Comparison of ENCODE assay signal across 16 cellular contexts in genomic region chr13:20487927-20488326, GRCh38. TPM values are rescaled to one million over a fixed set of nuclear protein-coding genes. Genes with fewer than 3 reads are reported as not detected.
DNase-seq lines count a peak whose midpoint lies in the region; ATAC-seq and TF ChIP-seq lines count a peak whose summit lies in the region.
"Had no signal": no experiment of that assay in that cellular context is flagged by ENCODE, and none has a peak within 500 bp of the region (broad histone marks: within the 10 kb centered on the region; RNA-seq: fewer than 3 reads in every experiment).

No MANE protein-coding gene starts in this region.

- H2AFZ ChIP-seq in MM.1S (ENCODE audit: low read length) = no peak overlapping the region

- H3K9me3 ChIP-seq in MM.1S (replicated peaks; ENCODE audit: insufficient read depth, low read length) = no peaks in the 10 kb centered on the region
- H3K9me3 ChIP-seq in uterus = no peaks in the 10 kb centered on the region
- H3K9me3 ChIP-seq: HAP-1 had no signal

- POLR2A ChIA-PET in RWPE1 (lab: Yijun Ruan, JAX; ENCODE audit: low non-redundant PET) = no interaction called here

- TF ChIP-seq POLR2A in uterus (IDR thresholded peaks at IDR 0.05) = no peak

- no peaks in the 10 kb centered on the region for H4K20me1 ChIP-seq in MM.1S (ENCODE audit: insufficient read depth, low read length)

- H3K9me2 ChIP-seq in MM.1S (replicated peaks; ENCODE audit: insufficient read depth, low read length) = no peaks in the 10 kb centered on the region

- no peaks in the 10 kb centered on the region for H3F3A ChIP-seq in MM.1S (ENCODE audit: insufficient read depth, low read length)

- no peak overlapping the region for H3K4me2 ChIP-seq in MM.1S (ENCODE audit: low read depth, low read length)

- no peak overlapping the region for H3K27ac ChIP-seq in MM.1S (ENCODE audit: low read length)
- H3K27ac ChIP-seq in RWPE1 = peak overlapping the region; percentile 7; the same call in 1 of the 2 replicates
- no peak overlapping the region for H3K27ac ChIP-seq in uterus
- H3K27ac ChIP-seq: C4-2B had no signal

- H3K9ac ChIP-seq in MM.1S (ENCODE audit: low read length) = no peak overlapping the region

- CTCF ChIA-PET in RWPE1 (lab: Yijun Ruan, JAX) = interaction anchor here (0.6 to 1.4 kb wide), 4 partner anchors 292 to 438 kb away, joined by 3 read pairs; no protein-coding TSS in a partner anchor

- peak; percentile 1 for DNase-seq in NCI-H2171 treated with DMSO at 0.1 percent for 48 hours (lab: John Stamatoyannopoulos, UW)
- no peak for DNase-seq in NCI-H2171 (lab: John Stamatoyannopoulos, UW)
- peak; percentile 14 for DNase-seq in MM.1S
- no peak for DNase-seq in RWPE1 (ENCODE audit: low spot score)
- no peak for DNase-seq in sciatic nerve (ENCODE audit: low spot score)
- DNase-seq in NCI-H2196 (lab: John Stamatoyannopoulos, UW; ENCODE audit: unreplicated experiment) = no peak
- no peak for DNase-seq in uterus
- DNase-seq: IMR-90, NCI-H1436 treated with DMSO at 0.1 percent for 48 hours, SHP77, T-helper 17 cell had no signal

- TF ChIP-seq CTCF in MM.1S (IDR thresholded peaks at IDR 0.05; ENCODE audit: low read length) (no peak), RWPE1 (conservative IDR thresholded peaks at IDR 0.05; ENCODE audit: low read depth) (no peak), uterus (IDR thresholded peaks at IDR 0.05) (no peak)

- H3K4me3 ChIP-seq in MM.1S (ENCODE audit: low read length) (no peak overlapping the region), uterus (no peak overlapping the region)
- H3K4me3 ChIP-seq: GM12878, HAP-1 had no signal

- H3K4me1 ChIP-seq in MM.1S (ENCODE audit: low read length) (no peaks in the 10 kb centered on the region), uterus (no peaks in the 10 kb centered on the region)
- H3K4me1 ChIP-seq: HAP-1 had no signal

- no peaks in the 10 kb centered on the region for H3K79me2 ChIP-seq in MM.1S (ENCODE audit: low read length)

- peak; percentile 79 for ATAC-seq in sciatic nerve
- ATAC-seq in GM21528 (IDR thresholded peaks at IDR 0.05; ENCODE audit: low FRiP score, unreplicated experiment) = no peak
- ATAC-seq: GM12878, SK-N-SH treated with all-trans-retinoic acid at 6 μM for 48 hours, T-helper 17 cell had no signal

- H3K27me3 ChIP-seq in MM.1S (replicated peaks; ENCODE audit: insufficient read depth, low read length) (no peaks in the 10 kb centered on the region), uterus (no peaks in the 10 kb centered on the region)

- intact Hi-C loops in sciatic nerve (cut with DNase I) (loop anchor here (10.0 kb wide), 1 partner anchor 293 kb away; the partner anchor contains the start of gene GJB2), uterus (cut with DNase I; ENCODE audit: low total_unique reads) (no loop called here)

- H3K36me3 ChIP-seq in MM.1S (replicated peaks; ENCODE audit: insufficient read depth, low read length) (no peaks in the 10 kb centered on the region), uterus (no peaks in the 10 kb centered on the region)
- H3K36me3 ChIP-seq: HAP-1 had no signal

RNA-seq across cellular contexts. Expression of gene CRYL1, which starts 37.7 kb away (rescaled TPM):
- total RNA-seq in sciatic nerve (44.8 TPM), uterus (10 to 100 TPM; 35.6 to 90.4 (median 50.7) TPM)

Comparison
In these comparisons a context has a peak if more than half of its experiments do, and no peak if none do; other contexts are left out.
1. DNase-seq: peak in NCI-H2171 treated with DMSO at 0.1 percent for 48 hours (single experiment) and MM.1S (single experiment); none in NCI-H2171 (single experiment), RWPE1 (single experiment), sciatic nerve (single experiment), NCI-H2196 (single experiment) and uterus (0 of 2).